In genomic region chr17:65346166-65346565, GRCh38 we compare ENCODE assay signal across 1 cellular context.
TF ChIP-seq lines count a peak whose summit lies in the region.

No MANE protein-coding gene starts in this region.

TF ChIP-seq in HCT116, 20 proteins besides CTCF, POLR2A, EP300 and RAD21 (continued from another document):
- TF ChIP-seq REST (IDR thresholded peaks at IDR 0.05; ENCODE audit: low read depth) (no peak), EZH2 (IDR thresholded peaks at IDR 0.05) (no peak), ZFX (IDR thresholded peaks at IDR 0.05) (no peak)
